Comparison of ENCODE assay signal across 25 cellular contexts in the genomic region with DNA sequence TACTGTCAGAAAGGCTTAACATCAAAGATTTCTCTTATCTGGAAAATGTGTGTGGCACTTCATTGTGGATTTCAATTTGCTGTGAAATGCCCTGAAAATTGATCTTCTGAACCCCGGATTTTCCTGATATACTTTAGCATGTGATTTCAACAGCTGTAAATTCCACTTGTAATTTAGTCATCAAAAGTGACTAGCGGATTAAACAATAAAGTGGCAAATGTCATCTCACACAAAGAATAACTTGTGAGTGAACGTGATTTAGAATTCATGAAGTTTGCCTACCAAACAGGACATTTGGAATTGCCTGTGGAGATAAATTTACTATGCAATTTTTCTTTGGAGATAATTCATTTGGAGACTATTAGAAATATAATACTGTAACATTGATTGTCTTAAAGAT.
"Had no signal": no experiment of that assay in that cellular context is flagged by ENCODE, and none has a peak within 500 bp of the region (broad histone marks: within the 10 kb centered on the region; RNA-seq: fewer than 3 reads in every experiment).

No MANE protein-coding gene starts in this region.

- ATAC-seq: activated CD4-positive, alpha-beta T cell treated with anti-CD3 and anti-CD28 coated beads for 36 hours; activated CD8-positive, alpha-beta memory T cell treated with anti-CD3 and anti-CD28 coated beads, Interleukin-2, amount 10 ng/mL, durations not matched to agents 7 days and 5 days; activated CD8-positive, alpha-beta T cell treated with anti-CD3 and anti-CD28 coated beads, Interleukin-2, amount 10 ng/mL, durations not matched to agents 7 days and 5 days; activated naive CD4-positive, alpha-beta T cell treated with anti-CD3 and anti-CD28 coated beads, Interleukin-2, amount 50 U/mL, for 72 hours; activated T-cell treated with anti-CD3 and anti-CD28 coated beads, Interleukin-2, amount 50 U/mL, for 72 hours; body of pancreas had no signal

- H3K27ac ChIP-seq: body of pancreas, colonic mucosa, epithelial cell of prostate had no signal

- H3K4me1 ChIP-seq: colonic mucosa had no signal

- H3K27me3 Mint-ChIP-seq: activated CD4-positive, alpha-beta memory T cell treated with anti-CD3 and anti-CD28 coated beads for 36 hours; activated CD4-positive, alpha-beta T cell treated with anti-CD3 and anti-CD28 coated beads for 36 hours; activated CD4-positive, alpha-beta T cell treated with anti-CD3 and anti-CD28 coated beads, Interleukin-2, amount 10 ng/mL, durations not matched to agents 24 days and 14 days; activated CD8-positive, alpha-beta memory T cell treated with anti-CD3 and anti-CD28 coated beads, Interleukin-2, amount 10 ng/mL, durations not matched to agents 7 days and 5 days; activated naive CD4-positive, alpha-beta T cell treated with anti-CD3 and anti-CD28 coated beads, Interleukin-2, amount 10 ng/mL, durations not matched to agents 7 days and 5 days; activated naive CD8-positive, alpha-beta T cell treated with anti-CD3 and anti-CD28 coated beads, Interleukin-2, amount 10 ng/mL, durations not matched to agents 7 days and 5 days; activated T-cell treated with anti-CD3 and anti-CD28 coated beads, Interleukin-2, amount 50 U/mL, for 24 hours had no signal

- H3K4me3 ChIP-seq: body of pancreas, colonic mucosa had no signal

- H3K36me3 Mint-ChIP-seq: activated CD4-positive, alpha-beta memory T cell treated with anti-CD3 and anti-CD28 coated beads for 36 hours; activated CD8-positive, alpha-beta memory T cell treated with anti-CD3 and anti-CD28 coated beads, Interleukin-2, amount 10 ng/mL, durations not matched to agents 7 days and 5 days; activated naive CD4-positive, alpha-beta T cell treated with anti-CD3 and anti-CD28 coated beads, Interleukin-2, amount 10 ng/mL, durations not matched to agents 7 days and 5 days; activated naive CD4-positive, alpha-beta T cell treated with anti-CD3 and anti-CD28 coated beads, Interleukin-2, amount 50 U/mL, for 72 hours; activated naive CD8-positive, alpha-beta T cell treated with anti-CD3 and anti-CD28 coated beads, Interleukin-2, amount 10 ng/mL, durations not matched to agents 7 days and 5 days had no signal

- H3K9me3 ChIP-seq: body of pancreas, colonic mucosa had no signal

- H3K4me1 Mint-ChIP-seq: activated CD4-positive, alpha-beta T cell treated with anti-CD3 and anti-CD28 coated beads for 36 hours; activated CD4-positive, alpha-beta T cell treated with anti-CD3 and anti-CD28 coated beads, Interleukin-2, amount 10 ng/mL, durations not matched to agents 24 days and 14 days; activated CD8-positive, alpha-beta memory T cell treated with anti-CD3 and anti-CD28 coated beads, Interleukin-2, amount 10 ng/mL, durations not matched to agents 7 days and 5 days; activated naive CD4-positive, alpha-beta T cell treated with anti-CD3 and anti-CD28 coated beads, Interleukin-2, amount 10 ng/mL, durations not matched to agents 7 days and 5 days; activated naive CD8-positive, alpha-beta T cell treated with anti-CD3 and anti-CD28 coated beads, Interleukin-2, amount 10 ng/mL, durations not matched to agents 7 days and 5 days had no signal

- DNase-seq: activated CD4-positive, alpha-beta memory T cell treated with anti-CD3 and anti-CD28 coated beads for 36 hours; activated CD4-positive, alpha-beta T cell treated with anti-CD3 and anti-CD28 coated beads for 36 hours; activated CD4-positive, alpha-beta T cell treated with anti-CD3 and anti-CD28 coated beads, Interleukin-2, amount 10 ng/mL, durations not matched to agents 24 days and 14 days; activated CD4-positive, CD25-positive, alpha-beta regulatory T cell; activated CD4-positive, CD25-positive, alpha-beta regulatory T cell treated with anti-CD3 and anti-CD28 coated beads, Interleukin-2, amount 50 U/mL, for 72 hours; activated CD8-positive, alpha-beta memory T cell treated with anti-CD3 and anti-CD28 coated beads, Interleukin-2, amount 10 ng/mL, durations not matched to agents 7 days and 5 days; activated CD8-positive, alpha-beta memory T cell treated with anti-CD3 and anti-CD28 coated beads, Interleukin-2, amount 50 U/mL, for 4 hours; activated CD8-positive, alpha-beta T cell treated with anti-CD3 and anti-CD28 coated beads, Interleukin-2, amount 10 ng/mL, durations not matched to agents 7 days and 5 days; activated gamma-delta T cell; activated naive CD4-positive, alpha-beta T cell; activated naive CD4-positive, alpha-beta T cell treated with anti-CD3 and anti-CD28 coated beads, Interleukin-2, amount 10 ng/mL, durations not matched to agents 7 days and 5 days; activated naive CD8-positive, alpha-beta T cell treated with anti-CD3 and anti-CD28 coated beads, Interleukin-2, amount 10 ng/mL, durations not matched to agents 7 days and 5 days; activated T-cell treated with anti-CD3 and anti-CD28 coated beads for 4 hours; activated T-cell treated with anti-CD3 and anti-CD28 coated beads, Interleukin-2, amount 50 U/mL, for 24 hours; activated T-cell treated with anti-CD3 and anti-CD28 coated beads, Interleukin-2, amount 50 U/mL, for 72 hours; body of pancreas; caudate nucleus; colonic mucosa; effector CD8-positive, alpha-beta T cell; head of caudate nucleus; T-helper 2 cell had no signal

- H3K27me3 ChIP-seq: body of pancreas, colonic mucosa had no signal

- H3K9me3 Mint-ChIP-seq: activated CD4-positive, alpha-beta memory T cell treated with anti-CD3 and anti-CD28 coated beads for 36 hours; activated CD4-positive, alpha-beta T cell treated with anti-CD3 and anti-CD28 coated beads, Interleukin-2, amount 10 ng/mL, durations not matched to agents 24 days and 14 days; activated naive CD4-positive, alpha-beta T cell treated with anti-CD3 and anti-CD28 coated beads, Interleukin-2, amount 10 ng/mL, durations not matched to agents 7 days and 5 days; activated naive CD4-positive, alpha-beta T cell treated with anti-CD3 and anti-CD28 coated beads, Interleukin-2, amount 50 U/mL, for 72 hours; activated naive CD8-positive, alpha-beta T cell treated with anti-CD3 and anti-CD28 coated beads, Interleukin-2, amount 10 ng/mL, durations not matched to agents 7 days and 5 days; activated T-cell treated with anti-CD3 and anti-CD28 coated beads, Interleukin-2, amount 50 U/mL, for 24 hours had no signal

- H3K27ac Mint-ChIP-seq: activated CD4-positive, alpha-beta memory T cell treated with anti-CD3 and anti-CD28 coated beads for 36 hours; activated CD4-positive, alpha-beta T cell treated with anti-CD3 and anti-CD28 coated beads for 36 hours; activated CD4-positive, alpha-beta T cell treated with anti-CD3 and anti-CD28 coated beads, Interleukin-2, amount 10 ng/mL, durations not matched to agents 24 days and 14 days; activated CD8-positive, alpha-beta memory T cell treated with anti-CD3 and anti-CD28 coated beads, Interleukin-2, amount 10 ng/mL, durations not matched to agents 7 days and 5 days; activated CD8-positive, alpha-beta T cell treated with anti-CD3 and anti-CD28 coated beads, Interleukin-2, amount 10 ng/mL, durations not matched to agents 7 days and 5 days; activated naive CD4-positive, alpha-beta T cell treated with anti-CD3 and anti-CD28 coated beads, Interleukin-2, amount 10 ng/mL, durations not matched to agents 7 days and 5 days; activated naive CD4-positive, alpha-beta T cell treated with anti-CD3 and anti-CD28 coated beads, Interleukin-2, amount 50 U/mL, for 72 hours; activated naive CD8-positive, alpha-beta T cell treated with anti-CD3 and anti-CD28 coated beads, Interleukin-2, amount 10 ng/mL, durations not matched to agents 7 days and 5 days; activated T-cell treated with anti-CD3 and anti-CD28 coated beads, Interleukin-2, amount 50 U/mL, for 24 hours; activated T-cell treated with anti-CD3 and anti-CD28 coated beads, Interleukin-2, amount 50 U/mL, for 72 hours had no signal

- H3K36me3 ChIP-seq: colonic mucosa had no signal

- H3K4me3 Mint-ChIP-seq: activated CD4-positive, alpha-beta memory T cell treated with anti-CD3 and anti-CD28 coated beads for 36 hours; activated CD4-positive, alpha-beta T cell treated with anti-CD3 and anti-CD28 coated beads for 36 hours; activated CD4-positive, alpha-beta T cell treated with anti-CD3 and anti-CD28 coated beads, Interleukin-2, amount 10 ng/mL, durations not matched to agents 24 days and 14 days; activated CD8-positive, alpha-beta memory T cell treated with anti-CD3 and anti-CD28 coated beads, Interleukin-2, amount 10 ng/mL, durations not matched to agents 7 days and 5 days; activated CD8-positive, alpha-beta T cell treated with anti-CD3 and anti-CD28 coated beads, Interleukin-2, amount 10 ng/mL, durations not matched to agents 7 days and 5 days; activated naive CD4-positive, alpha-beta T cell treated with anti-CD3 and anti-CD28 coated beads, Interleukin-2, amount 10 ng/mL, durations not matched to agents 7 days and 5 days; activated naive CD8-positive, alpha-beta T cell treated with anti-CD3 and anti-CD28 coated beads, Interleukin-2, amount 10 ng/mL, durations not matched to agents 7 days and 5 days; activated T-cell treated with anti-CD3 and anti-CD28 coated beads, Interleukin-2, amount 50 U/mL, for 24 hours; activated T-cell treated with anti-CD3 and anti-CD28 coated beads, Interleukin-2, amount 50 U/mL, for 72 hours had no signal

- FAIRE-seq: endothelial cell of umbilical vein, frontal cortex had no signal
